ENCODE assay signal across 14 cellular contexts in genomic region chr16:8929086-8929748, GRCh38. TPM values are rescaled to one million over a fixed set of nuclear protein-coding genes. Genes with fewer than 3 reads are reported as not detected.
DNase-seq lines count a peak whose midpoint lies in the region; ATAC-seq and TF ChIP-seq lines count a peak whose summit lies in the region.
"Had no signal": no experiment of that assay in that cellular context is flagged by ENCODE, and none has a peak within 500 bp of the region (broad histone marks: within the 10 kb centered on the region; RNA-seq: fewer than 3 reads in every experiment).

No MANE protein-coding gene starts in this region.

- H3K36me3 ChIP-seq in BLaER1 treated with 17β-estradiol and CSF1 and Interleukin-3, amounts not matched to agents 10 nM and 100 nM = peaks cover 56 to 65% (median 60%) of the 10 kb centered on the region in 11 experiments
- no peaks in the 10 kb centered on the region for H3K36me3 ChIP-seq in body of pancreas (replicated peaks in 1 of 2; ENCODE audit: insufficient read depth in 1 of 2, low read depth in 2 of 2)

- DNase-seq in NCI-H187 (lab: John Stamatoyannopoulos, UW) (peak; percentile 79 to 97), body of pancreas (no peak), GM19238 (ENCODE audit: insufficient read length, low spot score) (no peak), HPDE6-E6E7 (ENCODE audit: extremely low spot score) (no peak)
- no peak for DNase-seq in activated naive CD8-positive, alpha-beta T cell treated with anti-CD3 and anti-CD28 coated beads for 36 hours
- DNase-seq: CD4-positive, alpha-beta T cell; effector CD8-positive, alpha-beta T cell; foreskin keratinocyte; naive thymus-derived CD4-positive, alpha-beta T cell; retina had no signal

- no peak for TF ChIP-seq CTCF in body of pancreas (IDR thresholded peaks at IDR 0.05)

- H3K9ac ChIP-seq in BLaER1 treated with 17β-estradiol and CSF1 and Interleukin-3, amounts not matched to agents 10 nM and 100 nM = no peak overlapping the region; a peak in 1 of 22 replicates

- H3K27ac ChIP-seq in BLaER1 treated with 17β-estradiol and CSF1 and Interleukin-3, amounts not matched to agents 10 nM and 100 nM = peak overlapping the region in 1 of 11 experiments; percentile 26; a peak in 1 of 22 replicates
- no peak overlapping the region for H3K27ac ChIP-seq in body of pancreas
- H3K27ac ChIP-seq: foreskin keratinocyte had no signal

- H3K4me3 ChIP-seq in BLaER1 treated with 17β-estradiol and CSF1 and Interleukin-3, amounts not matched to agents 10 nM and 100 nM = no peak overlapping the region
- H3K4me3 ChIP-seq in body of pancreas = no peak overlapping the region

- 88 to 91% methylated on average over 16 to 17 of the region's 17 CpGs for WGBS in body of pancreas, 2 donors

- H3K36me3 Mint-ChIP-seq in activated naive CD8-positive, alpha-beta T cell treated with anti-CD3 and anti-CD28 coated beads for 36 hours = peaks cover 41% of the 10 kb centered on the region

- no peaks in the 10 kb centered on the region for H3K27me3 Mint-ChIP-seq in activated naive CD8-positive, alpha-beta T cell treated with anti-CD3 and anti-CD28 coated beads for 36 hours
- H3K27me3 Mint-ChIP-seq: CD4-positive, alpha-beta T cell; naive thymus-derived CD4-positive, alpha-beta T cell had no signal

- H3K4me1 Mint-ChIP-seq in activated naive CD8-positive, alpha-beta T cell treated with anti-CD3 and anti-CD28 coated beads for 36 hours = peaks cover 51% of the 10 kb centered on the region

- H3K9me3 Mint-ChIP-seq in activated naive CD8-positive, alpha-beta T cell treated with anti-CD3 and anti-CD28 coated beads for 36 hours = no peaks in the 10 kb centered on the region
- H3K9me3 Mint-ChIP-seq: CD4-positive, alpha-beta T cell; naive thymus-derived CD4-positive, alpha-beta T cell had no signal

- peaks cover 100% of the 10 kb centered on the region in 11 experiments for H4K20me1 ChIP-seq in BLaER1 treated with 17β-estradiol and CSF1 and Interleukin-3, amounts not matched to agents 10 nM and 100 nM

- no peaks in the 10 kb centered on the region for H3K9me3 ChIP-seq in BLaER1 treated with 17β-estradiol and CSF1 and Interleukin-3, amounts not matched to agents 10 nM and 100 nM (replicated peaks in 1 of 11)
- H3K9me3 ChIP-seq in body of pancreas = no peaks in the 10 kb centered on the region

- ATAC-seq in GM19035 (IDR thresholded peaks at IDR 0.05; ENCODE audit: unreplicated experiment) = peak; percentile 56
- ATAC-seq in body of pancreas = no peak
- ATAC-seq: foreskin keratinocyte; naive thymus-derived CD4-positive, alpha-beta T cell had no signal

- H3K4me3 Mint-ChIP-seq in activated naive CD8-positive, alpha-beta T cell treated with anti-CD3 and anti-CD28 coated beads for 36 hours = no peak overlapping the region
- H3K4me3 Mint-ChIP-seq: CD4-positive, alpha-beta T cell; naive thymus-derived CD4-positive, alpha-beta T cell had no signal

- H3K27ac Mint-ChIP-seq in activated naive CD8-positive, alpha-beta T cell treated with anti-CD3 and anti-CD28 coated beads for 36 hours = peak overlapping the region; percentile 75
- H3K27ac Mint-ChIP-seq: CD4-positive, alpha-beta T cell; naive thymus-derived CD4-positive, alpha-beta T cell had no signal

- TF ChIP-seq POLR2A in body of pancreas (IDR thresholded peaks at IDR 0.05) = no peak

- intact Hi-C loops in body of pancreas (cut with DNase I) = no loop called here

- H3K4me2 ChIP-seq in BLaER1 treated with 17β-estradiol and CSF1 and Interleukin-3, amounts not matched to agents 10 nM and 100 nM = peak overlapping the region; percentile 35 to 74 (median 59); a peak in 21 of 22 replicates

- no peaks in the 10 kb centered on the region for H3K27me3 ChIP-seq in BLaER1 treated with 17β-estradiol and CSF1 and Interleukin-3, amounts not matched to agents 10 nM and 100 nM
- no peaks in the 10 kb centered on the region for H3K27me3 ChIP-seq in body of pancreas
- H3K27me3 ChIP-seq: foreskin keratinocyte had no signal

- H3K4me1 ChIP-seq in BLaER1 treated with 17β-estradiol and CSF1 and Interleukin-3, amounts not matched to agents 10 nM and 100 nM = peaks cover 30 to 66% (median 42%) of the 10 kb centered on the region in 10 experiments
- peaks cover 16% of the 10 kb centered on the region for H3K4me1 ChIP-seq in body of pancreas
- H3K4me1 ChIP-seq: foreskin keratinocyte had no signal

RNA-seq across cellular contexts. Expression of gene USP7, which starts 34.5 kb away (rescaled TPM):
- total RNA-seq in activated naive CD8-positive, alpha-beta T cell treated with anti-CD3 and anti-CD28 coated beads for 36 hours = 100 to 1,000 TPM; 167 to 175 TPM
- total RNA-seq in body of pancreas = 10 to 100 TPM; 36.1 to 38.2 TPM

RNA-seq across cellular contexts. Expression of gene LITAFD, which starts 47.1 kb away (rescaled TPM):
- not detected for total RNA-seq in activated naive CD8-positive, alpha-beta T cell treated with anti-CD3 and anti-CD28 coated beads for 36 hours
- not detected for total RNA-seq in body of pancreas
- total RNA-seq: foreskin keratinocyte; kidney epithelial cell; naive thymus-derived CD4-positive, alpha-beta T cell; RPMI7951 had no signal

Comparison
In these comparisons a context has a peak if more than half of its experiments do, and no peak if none do; other contexts are left out.
1. DNase-seq: peak in NCI-H187 (2 of 2); none in activated naive CD8-positive, alpha-beta T cell treated with anti-CD3 and anti-CD28 coated beads for 36 hours (single experiment), body of pancreas (0 of 4), GM19238 (single experiment) and HPDE6-E6E7 (single experiment).
2. RNA of gene USP7, which starts 34.5 kb away (total RNA-seq): 167 to 175 TPM in activated naive CD8-positive, alpha-beta T cell treated with anti-CD3 and anti-CD28 coated beads for 36 hours; 36.1 to 38.2 TPM in body of pancreas; every median in the first group is over 4 times any median in the second.